28 cellular contexts compared by ENCODE assay signal in genomic region chr2:36174920-36175319, GRCh38.
"Had no signal": no experiment of that assay in that cellular context is flagged by ENCODE, and none has a peak within 500 bp of the region (broad histone marks: within the 10 kb centered on the region; RNA-seq: fewer than 3 reads in every experiment).

No MANE protein-coding gene starts in this region.

- H3K27me3 Mint-ChIP-seq: stimulated activated memory B cell treated with anti-CD40 and anti-IgM and Interleukin-4, amounts not matched to agents 10 μg/mL and 1 μg/mL and 100 μg/mL, for 72 hours; stimulated activated naive CD8-positive, alpha-beta T cell treated with anti-CD3 and anti-CD28 coated beads, Interleukin-15, amount 100 ng/mL, for 72 hours; type B pancreatic cell had no signal

- H3K36me3 Mint-ChIP-seq: stimulated activated effector memory CD8-positive, alpha-beta T cell treated with anti-CD3 and anti-CD28 coated beads, Interleukin-12 subunit alpha, Interleukin-12 subunit beta, amount 100 ng/mL, for 72 hours; stimulated activated memory B cell treated with anti-CD40 and anti-IgM and Interleukin-4, amounts not matched to agents 10 μg/mL and 1 μg/mL and 100 μg/mL, for 72 hours; stimulated activated naive B cell treated with anti-CD40 and anti-IgM and Interleukin-4, amounts not matched to agents 10 μg/mL and 1 μg/mL and 100 μg/mL, for 72 hours; type B pancreatic cell had no signal

- H3K36me3 ChIP-seq: stomach, suprapubic skin, thoracic aorta, thyroid gland, tibial artery, tibial nerve, transverse colon, upper lobe of left lung, upper lobe of right lung, uterus, vagina had no signal

- H3K9me3 Mint-ChIP-seq: stimulated activated effector memory CD8-positive, alpha-beta T cell treated with anti-CD3 and anti-CD28 coated beads, Interleukin-12 subunit alpha, Interleukin-12 subunit beta, amount 100 ng/mL, for 72 hours; stimulated activated memory B cell treated with anti-CD40 and anti-IgM and Interleukin-4, amounts not matched to agents 10 μg/mL and 1 μg/mL and 100 μg/mL, for 72 hours; stimulated activated naive B cell treated with anti-CD40 and anti-IgM and Interleukin-4, amounts not matched to agents 10 μg/mL and 1 μg/mL and 100 μg/mL, for 72 hours; stimulated activated naive CD8-positive, alpha-beta T cell treated with anti-CD3 and anti-CD28 coated beads, Interleukin-15, amount 100 ng/mL, for 72 hours; stimulated activated naive CD8-positive, alpha-beta T cell treated with anti-CD3 and anti-CD28 coated beads, Interleukin-15, Interleukin-2, amounts not matched to agents 100 ng/mL and 50 ng/mL, for 24 hours; type B pancreatic cell had no signal

- FAIRE-seq: urothelium cell line had no signal

- H3K9me3 ChIP-seq: stomach, suprapubic skin, testis, thoracic aorta, thyroid gland, tibial artery, tibial nerve, transverse colon, upper lobe of right lung, uterus, vagina had no signal

- DNase-seq: stimulated activated CD4-positive, alpha-beta T cell treated with anti-CD3 and anti-CD28 coated beads, Interleukin-2, amount 100 ng/mL, for 48 hours; stimulated activated CD4-positive, alpha-beta T cell treated with anti-CD3 and anti-CD28 coated beads, Interleukin-4, amount 100 ng/mL, for 1 hour; stimulated activated CD4-positive, alpha-beta T cell treated with anti-CD3 and anti-CD28 coated beads, Interleukin-4, amount 100 ng/mL, for 24 hours; stimulated activated CD4-positive, alpha-beta T cell treated with anti-CD3 and anti-CD28 coated beads, Interleukin-4, amount 100 ng/mL, for 4 hours; stimulated activated CD8-positive, alpha-beta memory T cell treated with anti-CD3 and anti-CD28 coated beads, Interleukin-4, amount 100 ng/mL, for 48 hours; stimulated activated naive B cell treated with anti-CD40 and anti-IgM and Interleukin-4, amounts not matched to agents 10 μg/mL and 1 μg/mL and 100 μg/mL, for 72 hours; stimulated activated naive CD4-positive, alpha-beta T cell; stimulated activated naive CD4-positive, alpha-beta T cell treated with Interleukin-2 at 50 U/mL for 16 hours; stimulated activated naive CD8-positive, alpha-beta T cell treated with anti-CD3 and anti-CD28 coated beads, Interleukin-15, amount 100 ng/mL, for 72 hours; stimulated activated naive CD8-positive, alpha-beta T cell treated with anti-CD3 and anti-CD28 coated beads, Interleukin-15, Interleukin-2, amounts not matched to agents 100 U/mL and 50 U/mL, for 24 hours; stomach; substantia nigra; testis; thyroid gland; tibial artery; transverse colon; upper lobe of left lung; upper lobe of right lung; uterus had no signal

- H3K4me1 ChIP-seq: stomach, testis, thyroid gland, tibial artery, transverse colon, upper lobe of left lung, upper lobe of right lung, uterus, vagina had no signal

- H3K27me3 ChIP-seq: stomach, suprapubic skin, testis, thyroid gland, tibial artery, tibial nerve, transverse colon, upper lobe of left lung, upper lobe of right lung, uterus, vagina had no signal

- H3K4me3 Mint-ChIP-seq: stimulated activated effector memory CD8-positive, alpha-beta T cell treated with anti-CD3 and anti-CD28 coated beads, Interleukin-12 subunit alpha, Interleukin-12 subunit beta, amount 100 ng/mL, for 72 hours; stimulated activated memory B cell treated with anti-CD40 and anti-IgM and Interleukin-4, amounts not matched to agents 10 μg/mL and 1 μg/mL and 100 μg/mL, for 72 hours; stimulated activated naive B cell treated with anti-CD40 and anti-IgM and Interleukin-4, amounts not matched to agents 10 μg/mL and 1 μg/mL and 100 μg/mL, for 72 hours; stimulated activated naive CD8-positive, alpha-beta T cell treated with anti-CD3 and anti-CD28 coated beads, Interleukin-15, amount 100 ng/mL, for 72 hours; stimulated activated naive CD8-positive, alpha-beta T cell treated with anti-CD3 and anti-CD28 coated beads, Interleukin-15, Interleukin-2, amounts not matched to agents 100 ng/mL and 50 ng/mL, for 24 hours; type B pancreatic cell had no signal

- H3K4me3 ChIP-seq: stomach, suprapubic skin, testis, thoracic aorta, thyroid gland, tibial artery, tibial nerve, transverse colon, upper lobe of left lung, upper lobe of right lung, uterus, vagina had no signal

- ATAC-seq: stimulated activated effector memory CD8-positive, alpha-beta T cell treated with anti-CD3 and anti-CD28 coated beads, Interleukin-12 subunit alpha, Interleukin-12 subunit beta, amount 100 ng/mL, for 72 hours; stimulated activated memory B cell treated with anti-CD40 and anti-IgM and Interleukin-4, amounts not matched to agents 10 μg/mL and 1 μg/mL and 100 μg/mL, for 72 hours; stimulated activated naive B cell treated with anti-CD40 and anti-IgM and Interleukin-4, amounts not matched to agents 10 μg/mL and 1 μg/mL and 100 μg/mL, for 72 hours; stimulated activated naive CD8-positive, alpha-beta T cell treated with anti-CD3 and anti-CD28 coated beads, Interleukin-15, amount 100 ng/mL, for 72 hours; stimulated activated naive CD8-positive, alpha-beta T cell treated with anti-CD3 and anti-CD28 coated beads, Interleukin-15, Interleukin-2, amounts not matched to agents 100 U/mL and 50 U/mL, for 24 hours; upper lobe of right lung had no signal

- H3K27ac Mint-ChIP-seq: stimulated activated effector memory CD8-positive, alpha-beta T cell treated with anti-CD3 and anti-CD28 coated beads, Interleukin-12 subunit alpha, Interleukin-12 subunit beta, amount 100 ng/mL, for 72 hours; stimulated activated memory B cell treated with anti-CD40 and anti-IgM and Interleukin-4, amounts not matched to agents 10 μg/mL and 1 μg/mL and 100 μg/mL, for 72 hours; stimulated activated naive B cell treated with anti-CD40 and anti-IgM and Interleukin-4, amounts not matched to agents 10 μg/mL and 1 μg/mL and 100 μg/mL, for 72 hours; stimulated activated naive CD8-positive, alpha-beta T cell treated with anti-CD3 and anti-CD28 coated beads, Interleukin-15, amount 100 ng/mL, for 72 hours; stimulated activated naive CD8-positive, alpha-beta T cell treated with anti-CD3 and anti-CD28 coated beads, Interleukin-15, Interleukin-2, amounts not matched to agents 100 ng/mL and 50 ng/mL, for 24 hours; type B pancreatic cell had no signal

- H3K4me1 Mint-ChIP-seq: stimulated activated effector memory CD8-positive, alpha-beta T cell treated with anti-CD3 and anti-CD28 coated beads, Interleukin-12 subunit alpha, Interleukin-12 subunit beta, amount 100 ng/mL, for 72 hours; stimulated activated memory B cell treated with anti-CD40 and anti-IgM and Interleukin-4, amounts not matched to agents 10 μg/mL and 1 μg/mL and 100 μg/mL, for 72 hours; stimulated activated naive CD8-positive, alpha-beta T cell treated with anti-CD3 and anti-CD28 coated beads, Interleukin-15, amount 100 ng/mL, for 72 hours had no signal

- H3K27ac ChIP-seq: stomach, suprapubic skin, testis, thoracic aorta, thyroid gland, tibial artery, transverse colon, upper lobe of left lung, upper lobe of right lung, uterus, vagina had no signal
